ENCODE assay signal across 25 cellular contexts in the genomic region with DNA sequence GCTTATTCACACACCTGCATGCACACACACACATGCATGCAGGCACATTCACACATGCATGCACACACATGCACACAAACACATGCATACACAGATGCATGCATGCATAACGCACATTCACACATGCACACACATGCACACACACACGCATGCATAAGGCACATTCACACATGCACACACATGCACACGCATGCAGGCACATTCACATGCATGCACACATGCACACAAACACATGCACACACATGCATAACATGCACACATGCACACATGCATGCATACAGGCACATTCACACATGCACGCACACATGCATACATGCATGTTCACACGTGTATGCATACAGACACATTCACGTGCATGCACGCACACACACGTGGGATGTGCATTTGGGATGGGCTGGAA.
"Had no signal": no experiment of that assay in that cellular context is flagged by ENCODE, and none has a peak within 500 bp of the region (broad histone marks: within the 10 kb centered on the region; RNA-seq: fewer than 3 reads in every experiment).

No MANE protein-coding gene starts in this region.

- H3K36me3 Mint-ChIP-seq: activated CD4-positive, alpha-beta memory T cell treated with anti-CD3 and anti-CD28 coated beads for 36 hours; activated naive CD8-positive, alpha-beta T cell; T-cell had no signal

- H3K4me3 ChIP-seq: cardiac muscle cell, colonic mucosa had no signal

- FAIRE-seq: astrocyte, TTC549 had no signal

- ATAC-seq: activated T-helper 17 cell treated with anti-CD3 and anti-CD28 coated beads, Interleukin-2, amount 50 U/mL, for 72 hours; T-cell had no signal

- H3K9me3 Mint-ChIP-seq: activated B cell treated with CpG ODN at 0.5 μM for 24 hours; activated CD4-positive, alpha-beta memory T cell treated with anti-CD3 and anti-CD28 coated beads for 36 hours; activated CD4-positive, alpha-beta T cell treated with anti-CD3 and anti-CD28 coated beads, Interleukin-2, amount 10 ng/mL, durations not matched to agents 24 days and 14 days; activated naive CD4-positive, alpha-beta T cell treated with anti-CD3 and anti-CD28 coated beads for 36 hours; activated T-helper 17 cell treated with anti-CD3 and anti-CD28 coated beads, Interleukin-2, amount 50 U/mL, for 72 hours; T-cell had no signal

- DNase-seq: activated B cell treated with CpG ODN at 0.5 μM for 24 hours; activated CD4-positive, alpha-beta memory T cell treated with anti-CD3 and anti-CD28 coated beads for 36 hours; activated CD4-positive, alpha-beta T cell treated with anti-CD3 and anti-CD28 coated beads for 1 hour; activated CD4-positive, alpha-beta T cell treated with anti-CD3 and anti-CD28 coated beads, Interleukin-2, amount 10 ng/mL, durations not matched to agents 24 days and 14 days; activated gamma-delta T cell; activated naive CD4-positive, alpha-beta T cell treated with anti-CD3 and anti-CD28 coated beads for 36 hours; activated T-cell treated with anti-CD3 and anti-CD28 coated beads for 4 hours; activated T-cell treated with anti-CD3 and anti-CD28 coated beads, Interleukin-2, amount 50 U/mL, for 48 hours; amygdala; colonic mucosa; NCI-H1105 treated with DMSO at 0.1 percent for 48 hours; NCI-H1436 treated with DMSO at 0.1 percent for 48 hours; NCI-H187; NCI-H2081; NCI-H510A treated with DMSO at 0.1 percent for 48 hours; NCI-H69; SIG-M5; T-cell; T1000 had no signal

- H3K4me3 Mint-ChIP-seq: activated B cell treated with CpG ODN at 0.5 μM for 24 hours; activated CD4-positive, alpha-beta memory T cell treated with anti-CD3 and anti-CD28 coated beads for 36 hours; activated CD4-positive, alpha-beta T cell treated with anti-CD3 and anti-CD28 coated beads, Interleukin-2, amount 10 ng/mL, durations not matched to agents 24 days and 14 days; activated naive CD4-positive, alpha-beta T cell treated with anti-CD3 and anti-CD28 coated beads for 36 hours; activated naive CD8-positive, alpha-beta T cell; activated T-helper 17 cell treated with anti-CD3 and anti-CD28 coated beads, Interleukin-2, amount 50 U/mL, for 72 hours; brain; T-cell had no signal

- H3K4me1 Mint-ChIP-seq: activated B cell treated with CpG ODN at 0.5 μM for 24 hours; activated CD4-positive, alpha-beta T cell treated with anti-CD3 and anti-CD28 coated beads, Interleukin-2, amount 10 ng/mL, durations not matched to agents 24 days and 14 days; activated T-helper 17 cell treated with anti-CD3 and anti-CD28 coated beads, Interleukin-2, amount 50 U/mL, for 72 hours; T-cell had no signal

- H3K36me3 ChIP-seq: cardiac muscle cell, colonic mucosa had no signal

- H3K27ac Mint-ChIP-seq: activated B cell treated with CpG ODN at 0.5 μM for 24 hours; activated CD4-positive, alpha-beta memory T cell treated with anti-CD3 and anti-CD28 coated beads for 36 hours; activated CD4-positive, alpha-beta T cell treated with anti-CD3 and anti-CD28 coated beads, Interleukin-2, amount 10 ng/mL, durations not matched to agents 24 days and 14 days; activated naive CD4-positive, alpha-beta T cell treated with anti-CD3 and anti-CD28 coated beads for 36 hours; activated naive CD8-positive, alpha-beta T cell; activated T-helper 17 cell treated with anti-CD3 and anti-CD28 coated beads, Interleukin-2, amount 50 U/mL, for 72 hours; T-cell had no signal

- H3K27ac ChIP-seq: cardiac muscle cell, colonic mucosa had no signal

- H3K27me3 ChIP-seq: cardiac muscle cell, colonic mucosa had no signal

- H3K9me3 ChIP-seq: colonic mucosa had no signal
